In the genomic region with DNA sequence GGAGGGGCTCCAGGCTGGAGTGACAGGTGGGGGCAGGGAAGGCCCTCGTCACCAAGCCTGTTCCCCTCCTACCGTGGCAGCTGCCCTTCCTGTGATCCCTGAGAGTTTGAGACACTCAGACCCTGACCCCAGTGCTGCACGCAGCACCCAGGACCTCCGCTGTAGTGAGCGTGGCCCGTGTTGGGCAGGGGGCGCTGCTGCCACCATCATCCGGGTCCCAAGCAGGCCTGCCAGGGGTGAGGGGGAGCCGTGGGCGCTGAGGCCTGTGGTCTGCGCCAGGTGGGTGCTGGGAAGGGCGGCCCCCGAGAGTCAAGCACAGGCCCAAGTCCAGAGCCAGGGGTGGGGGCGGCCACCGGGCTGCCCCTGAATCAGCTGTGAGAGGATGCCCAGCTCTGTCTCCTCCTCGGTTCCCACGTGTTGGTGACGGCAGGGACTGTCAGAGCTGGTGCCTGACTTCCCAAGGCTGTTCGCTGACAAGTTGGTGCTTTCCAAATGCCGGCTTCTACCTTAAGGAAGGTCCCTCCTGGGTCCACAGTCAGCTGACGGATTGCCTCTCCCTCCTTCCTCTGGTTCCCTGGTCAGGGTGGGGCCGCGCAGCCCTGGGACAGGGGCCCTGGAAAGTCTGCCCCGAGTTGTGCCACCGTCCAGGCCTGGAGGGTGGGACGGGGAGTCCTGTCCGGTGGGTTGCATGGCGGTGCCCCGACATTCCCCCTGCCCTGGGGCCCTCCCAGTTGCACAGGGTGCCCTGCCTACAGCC, we compare ENCODE assay signal across 18 cellular contexts. TPM values are rescaled to one million over a fixed set of nuclear protein-coding genes. Genes with fewer than 3 reads are reported as not detected.
"Had no signal": no experiment of that assay in that cellular context is flagged by ENCODE, and none has a peak within 500 bp of the region (broad histone marks: within the 10 kb centered on the region; RNA-seq: fewer than 3 reads in every experiment).

No MANE protein-coding gene starts in this region.

- DNase-seq: activated CD4-positive, CD25-positive, alpha-beta regulatory T cell; activated CD8-positive, alpha-beta T cell treated with anti-CD3 and anti-CD28 coated beads, Interleukin-2, amount 10 ng/mL, durations not matched to agents 7 days and 5 days; foreskin melanocyte; left cardiac atrium; lower lobe of right lung; spleen had no signal

- H3K36me3 ChIP-seq: lower lobe of right lung, spleen, thyroid gland had no signal

- H3K9me3 ChIP-seq: body of pancreas, lower lobe of right lung, spleen, thyroid gland had no signal

- H3K27me3 Mint-ChIP-seq: activated CD4-positive, alpha-beta T cell treated with anti-CD3 and anti-CD28 coated beads, Interleukin-2, amount 10 ng/mL, durations not matched to agents 24 days and 14 days; activated naive CD8-positive, alpha-beta T cell had no signal

- H3K9me3 Mint-ChIP-seq: activated CD4-positive, alpha-beta T cell treated with anti-CD3 and anti-CD28 coated beads, Interleukin-2, amount 10 ng/mL, durations not matched to agents 24 days and 14 days; nephron progenitor cell had no signal

- H3K27me3 ChIP-seq: body of pancreas, thyroid gland had no signal

- H3K4me3 Mint-ChIP-seq: activated CD4-positive, alpha-beta T cell treated with anti-CD3 and anti-CD28 coated beads, Interleukin-2, amount 10 ng/mL, durations not matched to agents 24 days and 14 days; activated CD8-positive, alpha-beta T cell treated with anti-CD3 and anti-CD28 coated beads, Interleukin-2, amount 10 ng/mL, durations not matched to agents 7 days and 5 days; activated naive CD8-positive, alpha-beta T cell; nephron progenitor cell had no signal

- H3K27ac Mint-ChIP-seq: activated CD4-positive, alpha-beta T cell treated with anti-CD3 and anti-CD28 coated beads, Interleukin-2, amount 10 ng/mL, durations not matched to agents 24 days and 14 days; activated CD8-positive, alpha-beta T cell treated with anti-CD3 and anti-CD28 coated beads, Interleukin-2, amount 10 ng/mL, durations not matched to agents 7 days and 5 days; activated naive CD8-positive, alpha-beta T cell; nephron progenitor cell had no signal

- FAIRE-seq: colon, TTC549 had no signal

- H3K4me3 ChIP-seq: body of pancreas, lower lobe of right lung, spleen, thyroid gland had no signal

- H3K4me1 Mint-ChIP-seq: activated CD4-positive, alpha-beta T cell treated with anti-CD3 and anti-CD28 coated beads, Interleukin-2, amount 10 ng/mL, durations not matched to agents 24 days and 14 days had no signal

- H3K27ac ChIP-seq: body of pancreas, lower lobe of right lung, spleen, thyroid gland had no signal

- ATAC-seq: activated CD8-positive, alpha-beta T cell treated with anti-CD3 and anti-CD28 coated beads, Interleukin-2, amount 10 ng/mL, durations not matched to agents 7 days and 5 days; sciatic nerve had no signal

- H3K36me3 Mint-ChIP-seq: activated naive CD8-positive, alpha-beta T cell had no signal

- H3K4me1 ChIP-seq: lower lobe of right lung had no signal

RNA-seq across cellular contexts. Expression of gene TPSG1, which starts 31.1 kb away (rescaled TPM):
- total RNA-seq: activated CD4-positive, alpha-beta T cell treated with anti-CD3 and anti-CD28 coated beads, Interleukin-2, amount 10 ng/mL, durations not matched to agents 24 days and 14 days; activated CD8-positive, alpha-beta T cell treated with anti-CD3 and anti-CD28 coated beads, Interleukin-2, amount 10 ng/mL, durations not matched to agents 7 days and 5 days; body of pancreas; fibroblast of lung; osteoblast; pulmonary artery endothelial cell; T-helper 2 cell treated with Interferon-gamma antibody and Interleukin-4, amounts not matched to agents 100 ng/mL and 5 ng/mL, for 36 hours; thyroid gland had no signal
- polyA plus RNA-seq: fibroblast of lung, spleen had no signal

RNA-seq across cellular contexts. Expression of gene TPSB2, which starts 36.0 kb away (rescaled TPM):
- total RNA-seq: activated CD4-positive, alpha-beta T cell treated with anti-CD3 and anti-CD28 coated beads, Interleukin-2, amount 10 ng/mL, durations not matched to agents 24 days and 14 days; activated CD8-positive, alpha-beta T cell treated with anti-CD3 and anti-CD28 coated beads, Interleukin-2, amount 10 ng/mL, durations not matched to agents 7 days and 5 days; fibroblast of lung; osteoblast; pulmonary artery endothelial cell; T-helper 2 cell treated with Interferon-gamma antibody and Interleukin-4, amounts not matched to agents 100 ng/mL and 5 ng/mL, for 36 hours had no signal
- polyA plus RNA-seq: fibroblast of lung had no signal

RNA-seq across cellular contexts. Expression of gene TPSAB1, which starts 46.5 kb away (rescaled TPM):
- total RNA-seq: activated CD4-positive, alpha-beta T cell treated with anti-CD3 and anti-CD28 coated beads, Interleukin-2, amount 10 ng/mL, durations not matched to agents 24 days and 14 days; activated CD8-positive, alpha-beta T cell treated with anti-CD3 and anti-CD28 coated beads, Interleukin-2, amount 10 ng/mL, durations not matched to agents 7 days and 5 days; fibroblast of lung; osteoblast; pulmonary artery endothelial cell; T-helper 2 cell treated with Interferon-gamma antibody and Interleukin-4, amounts not matched to agents 100 ng/mL and 5 ng/mL, for 36 hours had no signal
- polyA plus RNA-seq: fibroblast of lung had no signal
